13 cellular contexts compared by ENCODE assay signal in genomic region chr1:37143818-37144217, GRCh38.
"Had no signal": no experiment of that assay in that cellular context is flagged by ENCODE, and none has a peak within 500 bp of the region (broad histone marks: within the 10 kb centered on the region; RNA-seq: fewer than 3 reads in every experiment).

No MANE protein-coding gene starts in this region.

- H3K9me3 Mint-ChIP-seq: activated naive CD4-positive, alpha-beta T cell treated with anti-CD3 and anti-CD28 coated beads, Interleukin-2, amount 10 ng/mL, durations not matched to agents 7 days and 5 days; nephron had no signal

- H3K4me3 ChIP-seq: ascending aorta, gastroesophageal sphincter, heart right ventricle, sigmoid colon, stomach, thoracic aorta had no signal

- H3K4me1 Mint-ChIP-seq: activated naive CD4-positive, alpha-beta T cell treated with anti-CD3 and anti-CD28 coated beads, Interleukin-2, amount 10 ng/mL, durations not matched to agents 7 days and 5 days; nephron had no signal

- H3K27ac Mint-ChIP-seq: activated naive CD4-positive, alpha-beta T cell treated with anti-CD3 and anti-CD28 coated beads, Interleukin-2, amount 10 ng/mL, durations not matched to agents 7 days and 5 days; nephron had no signal

- H3K9me3 ChIP-seq: ascending aorta, gastroesophageal sphincter, heart right ventricle, sigmoid colon, stomach, thoracic aorta had no signal

- H3K36me3 ChIP-seq: ascending aorta, gastroesophageal sphincter, heart right ventricle, sigmoid colon, stomach, thoracic aorta had no signal

- H3K4me3 Mint-ChIP-seq: activated naive CD4-positive, alpha-beta T cell treated with anti-CD3 and anti-CD28 coated beads, Interleukin-2, amount 10 ng/mL, durations not matched to agents 7 days and 5 days; nephron had no signal

- H3K36me3 Mint-ChIP-seq: activated naive CD4-positive, alpha-beta T cell treated with anti-CD3 and anti-CD28 coated beads, Interleukin-2, amount 10 ng/mL, durations not matched to agents 7 days and 5 days had no signal

- H3K4me1 ChIP-seq: ascending aorta, gastroesophageal sphincter, heart right ventricle, sigmoid colon, stomach had no signal

- H3K27me3 ChIP-seq: ascending aorta had no signal

- H3K27ac ChIP-seq: ascending aorta, gastroesophageal sphincter, heart right ventricle, sigmoid colon, stomach, thoracic aorta had no signal

- DNase-seq: activated CD4-positive, CD25-positive, alpha-beta regulatory T cell treated with anti-CD3 and anti-CD28 coated beads, Interleukin-2, amount 50 U/mL, for 72 hours; activated naive CD4-positive, alpha-beta T cell treated with anti-CD3 and anti-CD28 coated beads, Interleukin-2, amount 10 ng/mL, durations not matched to agents 7 days and 5 days; dermis blood vessel endothelial cell; erythroblast; heart right ventricle; kidney; sigmoid colon; stimulated activated CD4-positive, alpha-beta T cell treated with anti-CD3 and anti-CD28 coated beads, Interleukin-1b, Interleukin-23, amount 100 ng/mL, for 48 hours; stomach had no signal
